Comparison of ENCODE assay signal across 20 cellular contexts in genomic region chr11:117441146-117441975, GRCh38.
A peak's percentile ranks its signal among the peaks of the same experiment; 100 is the strongest.
DNase-seq lines count a peak whose midpoint lies in the region; ATAC-seq and TF ChIP-seq lines count a peak whose summit lies in the region.
"Had no signal": no experiment of that assay in that cellular context is flagged by ENCODE, and none has a peak within 500 bp of the region (broad histone marks: within the 10 kb centered on the region; RNA-seq: fewer than 3 reads in every experiment).

No MANE protein-coding gene starts in this region.

- H3K9me3 Mint-ChIP-seq in chondrocyte (ENCODE audit: low read depth) = no peaks in the 10 kb centered on the region
- no peaks in the 10 kb centered on the region for H3K9me3 Mint-ChIP-seq in stimulated activated naive CD8-positive, alpha-beta T cell treated with anti-CD3 and anti-CD28 coated beads, Interleukin-15, amount 100 ng/mL, for 72 hours
- H3K9me3 Mint-ChIP-seq: CD4-positive, CD25-positive, alpha-beta regulatory T cell had no signal

- H3K27ac ChIP-seq in angular gyrus (ENCODE audit: low read depth, low read length) = peak overlapping the region; percentile 10
- no peak overlapping the region for H3K27ac ChIP-seq in osteoblast (ENCODE audit: low read depth, low read length)
- H3K27ac ChIP-seq: GM23248, HL-60 had no signal

- H3K36me3 ChIP-seq in osteoblast (ENCODE audit: insufficient read depth, low read length) = no peaks in the 10 kb centered on the region
- H3K36me3 ChIP-seq: BE2C, HAP-1 had no signal

- no peaks in the 10 kb centered on the region for H3K79me2 ChIP-seq in osteoblast (ENCODE audit: insufficient read depth, low read length)

- peaks cover 62% of the 10 kb centered on the region for H3K27me3 Mint-ChIP-seq in chondrocyte (ENCODE audit: low read depth)
- peaks cover 49% of the 10 kb centered on the region for H3K27me3 Mint-ChIP-seq in stimulated activated naive CD8-positive, alpha-beta T cell treated with anti-CD3 and anti-CD28 coated beads, Interleukin-15, amount 100 ng/mL, for 72 hours

- H3K27ac Mint-ChIP-seq in chondrocyte (ENCODE audit: unreplicated experiment) = no peak overlapping the region
- H3K27ac Mint-ChIP-seq in stimulated activated naive CD8-positive, alpha-beta T cell treated with anti-CD3 and anti-CD28 coated beads, Interleukin-15, amount 100 ng/mL, for 72 hours = no peak overlapping the region

- H3K4me1 ChIP-seq in osteoblast (ENCODE audit: insufficient read depth, low read length) = no peaks in the 10 kb centered on the region
- H3K4me1 ChIP-seq: HAP-1 had no signal

- peak; percentile 82 for DNase-seq in chondrocyte (ENCODE audit: low spot score)
- peak; percentile 77 for DNase-seq in osteoblast (ENCODE audit: insufficient read length, low spot score, missing footprints)
- DNase-seq in stimulated activated naive CD8-positive, alpha-beta T cell treated with anti-CD3 and anti-CD28 coated beads, Interleukin-15, amount 100 ng/mL, for 72 hours = no peak
- no peak for DNase-seq in dermis blood vessel endothelial cell
- DNase-seq: ACHN; BE2C; C1 segment of cervical spinal cord; CD4-positive, CD25-positive, alpha-beta regulatory T cell; COR-L47; DMS 273 treated with DMSO at 0.1 percent for 48 hours; DMS53; DND-41; EL; GM23248 had no signal

- no peaks in the 10 kb centered on the region for H3K4me1 Mint-ChIP-seq in chondrocyte (ENCODE audit: low read depth)
- no peaks in the 10 kb centered on the region for H3K4me1 Mint-ChIP-seq in stimulated activated naive CD8-positive, alpha-beta T cell treated with anti-CD3 and anti-CD28 coated beads, Interleukin-15, amount 100 ng/mL, for 72 hours
- H3K4me1 Mint-ChIP-seq: CD4-positive, CD25-positive, alpha-beta regulatory T cell; CD8-positive, alpha-beta memory T cell had no signal

- H3K9me3 ChIP-seq in osteoblast (ENCODE audit: low read depth, low read length) = no peaks in the 10 kb centered on the region
- H3K9me3 ChIP-seq: BE2C, HAP-1 had no signal

- H3K27me3 ChIP-seq in osteoblast (ENCODE audit: insufficient read depth, low read length) = peaks cover 18% of the 10 kb centered on the region
- H3K27me3 ChIP-seq: BE2C had no signal

- no peak overlapping the region for H3K4me3 Mint-ChIP-seq in chondrocyte (ENCODE audit: unreplicated experiment)
- no peak overlapping the region for H3K4me3 Mint-ChIP-seq in stimulated activated naive CD8-positive, alpha-beta T cell treated with anti-CD3 and anti-CD28 coated beads, Interleukin-15, amount 100 ng/mL, for 72 hours
- H3K4me3 Mint-ChIP-seq: CD4-positive, CD25-positive, alpha-beta regulatory T cell; CD8-positive, alpha-beta memory T cell had no signal

- TF ChIP-seq CTCF in chondrocyte (IDR thresholded peaks at IDR 0.05) (no peak), osteoblast (IDR thresholded peaks at IDR 0.05; ENCODE audit: extremely low read depth, low read depth, low read length) (no peak)

- H3K36me3 Mint-ChIP-seq in chondrocyte (ENCODE audit: low read depth) = no peaks in the 10 kb centered on the region
- H3K36me3 Mint-ChIP-seq: CD4-positive, CD25-positive, alpha-beta regulatory T cell; CD8-positive, alpha-beta memory T cell had no signal

- H3K4me2 ChIP-seq in osteoblast (ENCODE audit: insufficient read depth, low read length) = no peak overlapping the region

- H4K20me1 ChIP-seq in osteoblast (ENCODE audit: insufficient read depth, low read length) = no peaks in the 10 kb centered on the region

- no peak overlapping the region for H3K4me3 ChIP-seq in osteoblast (ENCODE audit: insufficient read depth, low read length)
- H3K4me3 ChIP-seq: GM12878, GM23248, HAP-1 had no signal

- ATAC-seq in GM21619 (IDR thresholded peaks at IDR 0.05; ENCODE audit: unreplicated experiment) = no peak
- ATAC-seq in stimulated activated naive CD8-positive, alpha-beta T cell treated with anti-CD3 and anti-CD28 coated beads, Interleukin-15, amount 100 ng/mL, for 72 hours = no peak
- ATAC-seq: GM12878 had no signal

- H2AFZ ChIP-seq in osteoblast (ENCODE audit: low read length) = no peak overlapping the region
- H2AFZ ChIP-seq: GM23248 had no signal

Comparison
In these comparisons a context has a peak if more than half of its experiments do, and no peak if none do; other contexts are left out.
1. DNase-seq: peak in chondrocyte (single experiment) and osteoblast (single experiment); none in stimulated activated naive CD8-positive, alpha-beta T cell treated with anti-CD3 and anti-CD28 coated beads, Interleukin-15, amount 100 ng/mL, for 72 hours (0 of 2) and dermis blood vessel endothelial cell (single experiment).